ENCODE assay signal across 8 cellular contexts in the genomic region with DNA sequence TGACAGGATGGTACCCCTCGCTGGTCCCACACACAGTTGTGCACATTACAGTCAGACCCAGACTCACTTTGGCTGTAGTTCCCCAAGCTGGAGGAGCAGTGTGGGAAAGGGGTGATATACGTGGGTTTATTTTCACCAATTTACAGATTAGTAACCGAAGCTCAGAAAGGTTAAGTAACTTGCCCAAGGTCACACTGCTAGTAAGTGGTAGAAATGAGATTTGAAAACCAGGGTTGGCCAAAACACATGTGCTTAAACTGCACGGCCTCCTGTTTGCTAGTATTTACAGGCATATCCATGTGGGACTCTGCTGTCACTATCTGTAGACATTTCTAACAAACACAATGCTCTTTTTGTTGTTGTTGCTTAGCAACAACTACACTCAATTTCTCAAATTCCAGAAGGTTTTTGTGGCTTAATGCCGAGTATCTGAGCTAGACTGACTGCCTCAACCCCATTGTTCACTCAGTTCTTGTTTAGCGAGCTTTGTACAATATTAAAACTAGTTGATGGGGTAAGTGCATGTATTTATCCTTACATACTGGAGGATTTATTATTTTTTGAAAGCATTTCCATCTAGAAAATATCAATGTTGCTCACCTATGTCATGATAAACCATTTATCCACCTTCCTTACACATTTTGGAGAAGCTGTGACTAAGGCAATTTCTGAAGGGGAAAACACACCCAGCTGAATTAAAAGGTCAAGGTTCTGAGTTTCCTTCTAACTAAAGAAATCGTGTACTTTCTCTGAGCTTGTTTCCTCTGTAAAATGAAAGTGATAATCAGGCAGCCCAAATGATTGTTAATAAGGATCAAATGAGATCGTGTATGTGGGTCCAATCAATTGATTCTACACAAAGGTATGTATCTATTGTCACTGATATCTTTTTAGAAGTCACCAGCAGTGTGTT. TPM values are rescaled to one million over a fixed set of nuclear protein-coding genes. Genes with fewer than 3 reads are reported as not detected.
DNase-seq lines count a peak whose midpoint lies in the region; TF ChIP-seq lines count a peak whose summit lies in the region.

No MANE protein-coding gene starts in this region.

- CTCF ChIA-PET in MCF 10A (lab: Yijun Ruan, JAX) (interaction anchor here (0.6 to 2.6 kb wide), 10 partner anchors 13 to 136 kb away, joined by 3 to 10 read pairs (median 4); partner anchors contain the start of gene GSTK1), RWPE1 (lab: Yijun Ruan, JAX) (no interaction called here)

- H3K9me3 ChIP-seq in liver (ENCODE audit: control insufficient read depth in 4 of 4, low read length in 3 of 4) (no peaks in the 10 kb centered on the region), thymus (ENCODE audit: control insufficient read depth) (no peaks in the 10 kb centered on the region)

- H3K4me3 Mint-ChIP-seq in MCF 10A (ENCODE audit: unreplicated experiment), result no peak overlapping the region

- H3K9me3 Mint-ChIP-seq in MCF 10A (ENCODE audit: unreplicated experiment), result no peaks in the 10 kb centered on the region

- H3K27me3 Mint-ChIP-seq in MCF 10A (ENCODE audit: insufficient read depth, unreplicated experiment), result no peaks in the 10 kb centered on the region

- H3K4me1 Mint-ChIP-seq in MCF 10A (ENCODE audit: insufficient read depth, unreplicated experiment), result peaks cover 7% of the 10 kb centered on the region

- DNase-seq in A172 (ENCODE audit: low spot score) (peak; percentile 53), HT-29 (ENCODE audit: low spot score) (peak; percentile 87), MCF 10A (ENCODE audit: unreplicated experiment) (peak; percentile 20), GM13976 (ENCODE audit: low spot score) (no peak), RWPE1 (ENCODE audit: low spot score) (no peak), NCI-H1417 (lab: John Stamatoyannopoulos, UW) (no peak)

- no peak for TF ChIP-seq RAD21 in liver (IDR thresholded peaks at IDR 0.05)

- H3K9ac ChIP-seq in liver (ENCODE audit: low read depth in 1 of 2, low read length in 2 of 2), result peak overlapping the region in 1 of 2 donors; percentile 57

- TF ChIP-seq CTCF in MCF 10A (IDR thresholded peaks at IDR 0.05; ENCODE audit: unreplicated experiment) (no peak), liver (IDR thresholded peaks at IDR 0.05; ENCODE audit: low read depth, low read length, missing input control) (no peak), GM13976 (IDR thresholded peaks at IDR 0.05; ENCODE audit: borderline replicate concordance, control extremely low read depth, extremely low read depth, insufficient read depth, missing control alignments) (no peak), RWPE1 (conservative IDR thresholded peaks at IDR 0.05; ENCODE audit: low read depth) (no peak)

- peaks cover 0 to 9% (median 3%) of the 10 kb centered on the region in 4 donors for H3K4me1 ChIP-seq in liver (ENCODE audit: control insufficient read depth in 4 of 4, insufficient read depth in 4 of 4, low read length in 3 of 4)
- peaks cover 11% of the 10 kb centered on the region for H3K4me1 ChIP-seq in thymus (ENCODE audit: control insufficient read depth, insufficient read depth, low read length)

- H3K4me3 ChIP-seq in liver (ENCODE audit: low read depth in 1 of 3, low read length in 3 of 3) (no peak overlapping the region), thymus (ENCODE audit: low read length) (no peak overlapping the region)

- no TSS peak for BruUV-seq in MCF 10A (replicated peaks; lab: Mats Ljungman, UMichigan)

- no peak overlapping the region for H3K27ac Mint-ChIP-seq in MCF 10A (ENCODE audit: low read depth, unreplicated experiment)

- H3K36me3 Mint-ChIP-seq in MCF 10A (ENCODE audit: insufficient read depth, unreplicated experiment), result no peaks in the 10 kb centered on the region

- H3K27ac ChIP-seq in liver (ENCODE audit: low read depth in 1 of 2, low read length in 2 of 2), result no peak overlapping the region
- H3K27ac ChIP-seq in thymus (ENCODE audit: low read depth), result peak overlapping the region; percentile 8
- no peak overlapping the region for H3K27ac ChIP-seq in RWPE1

- intact Hi-C loops in MCF 10A (cut with micrococcal nuclease), result no loop called here

- in situ Hi-C loops in GM13976 (cut with MboI; ENCODE audit: low sequenced_read_pairs, unreplicated experiment), result no loop called here

- H3K36me3 ChIP-seq in liver (ENCODE audit: control insufficient read depth in 4 of 4, insufficient read depth in 3 of 4, low read depth in 1 of 4, low read length in 3 of 4) (no peaks in the 10 kb centered on the region), thymus (ENCODE audit: control insufficient read depth, insufficient read depth) (no peaks in the 10 kb centered on the region)

- H3K27me3 ChIP-seq in liver (ENCODE audit: control insufficient read depth in 4 of 4, insufficient read depth in 4 of 4, low read length in 3 of 4) (no peaks in the 10 kb centered on the region), thymus (ENCODE audit: control insufficient read depth, insufficient read depth) (no peaks in the 10 kb centered on the region)

- WGBS in liver, result 56% methylated on average over 8 of the region's 8 CpGs
- 71% methylated on average over 8 of the region's 8 CpGs for WGBS in thymus

- POLR2A ChIA-PET in MCF 10A (lab: Yijun Ruan, JAX), result interaction anchor here (0.7 to 2.0 kb wide), 4 partner anchors 9 to 39 kb away, joined by 3 to 9 read pairs (median 6); partner anchors contain the start of genes CASP2 and GSTK1
- POLR2A ChIA-PET in RWPE1 (lab: Yijun Ruan, JAX; ENCODE audit: low non-redundant PET), result no interaction called here

TF ChIP-seq in liver, 16 proteins besides CTCF, POLR2A, EP300 and RAD21:
- TF ChIP-seq, protein P1, sequence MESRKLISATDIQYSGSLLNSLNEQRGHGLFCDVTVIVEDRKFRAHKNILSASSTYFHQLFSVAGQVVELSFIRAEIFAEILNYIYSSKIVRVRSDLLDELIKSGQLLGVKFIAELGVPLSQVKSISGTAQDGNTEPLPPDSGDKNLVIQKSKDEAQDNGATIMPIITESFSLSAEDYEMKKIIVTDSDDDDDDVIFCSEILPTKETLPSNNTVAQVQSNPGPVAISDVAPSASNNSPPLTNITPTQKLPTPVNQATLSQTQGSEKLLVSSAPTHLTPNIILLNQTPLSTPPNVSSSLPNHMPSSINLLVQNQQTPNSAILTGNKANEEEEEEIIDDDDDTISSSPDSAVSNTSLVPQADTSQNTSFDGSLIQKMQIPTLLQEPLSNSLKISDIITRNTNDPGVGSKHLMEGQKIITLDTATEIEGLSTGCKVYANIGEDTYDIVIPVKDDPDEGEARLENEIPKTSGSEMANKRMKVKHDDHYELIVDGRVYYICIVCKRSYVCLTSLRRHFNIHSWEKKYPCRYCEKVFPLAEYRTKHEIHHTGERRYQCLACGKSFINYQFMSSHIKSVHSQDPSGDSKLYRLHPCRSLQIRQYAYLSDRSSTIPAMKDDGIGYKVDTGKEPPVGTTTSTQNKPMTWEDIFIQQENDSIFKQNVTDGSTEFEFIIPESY (IDR thresholded peaks at IDR 0.05), result no peak
- TF ChIP-seq NR2F2 (IDR thresholded peaks at IDR 0.05), result peak; percentile 20

RNA-seq across cellular contexts. Expression of gene TMEM139, which starts 5.3 kb away (rescaled TPM):
- total RNA-seq in A172 (2014; rRNA removed; shearing (Covaris generic)), result 3.0 and 6.2 TPM in 2 replicates
- total RNA-seq in HT-29 (2014; rRNA removed; shearing (Covaris generic)), result 53.9 and 79.7 TPM in 2 replicates
- total RNA-seq in MCF 10A (2022) (8.1 and 9.2 TPM in 2 replicates), liver (1 to 10 TPM; 3.0 to 3.9 TPM)
- polyA plus RNA-seq in liver (1 to 10 TPM; 7.0 to 8.6 TPM), thymus (0.64 TPM)

RNA-seq across cellular contexts. Expression of gene CASP2, which starts 8.7 kb away (rescaled TPM):
- total RNA-seq in A172 (2014; rRNA removed; shearing (Covaris generic)), result 14.6 and 34.4 TPM in 2 replicates
- total RNA-seq in HT-29 (2014; rRNA removed; shearing (Covaris generic)), result 26.6 and 27.7 TPM in 2 replicates
- total RNA-seq in MCF 10A (2022) (15.1 and 17.4 TPM in 2 replicates), liver (10 to 100 TPM in 1 of 2 donors, 1 to 10 TPM in 1; 4.5 to 11.3 TPM)
- polyA plus RNA-seq in liver (1 to 10 TPM; 3.4 to 3.7 TPM), thymus (17.5 TPM)

RNA-seq across cellular contexts. Expression of gene GSTK1, which starts 16.2 kb away (rescaled TPM):
- total RNA-seq in A172 (2014; rRNA removed; shearing (Covaris generic)), result 93.3 and 106 TPM in 2 replicates
- 298 and 301 TPM in 2 replicates for total RNA-seq in HT-29 (2014; rRNA removed; shearing (Covaris generic))
- total RNA-seq in MCF 10A (2022), result 69.7 and 79.9 TPM in 2 replicates
- total RNA-seq in liver, result 100 to 1,000 TPM in 1 of 2 donors, 10 to 100 TPM in 1; 98.9 to 178 TPM
- 100 to 1,000 TPM; 195 to 253 TPM for polyA plus RNA-seq in liver
- polyA plus RNA-seq in thymus, result 141 TPM

RNA-seq across cellular contexts. Expression of gene CLCN1, which starts 36.5 kb away (rescaled TPM):
- not detected in 2 replicates for total RNA-seq in A172 (2014; rRNA removed; shearing (Covaris generic))
- total RNA-seq in HT-29 (2014; rRNA removed; shearing (Covaris generic)), result 2.8 and 3.0 TPM in 2 replicates
- not detected in 2 replicates for total RNA-seq in MCF 10A (2022)
- total RNA-seq in liver, result under 1 TPM in 1 of 2 donors, not detected in 1; 0.08 TPM
- polyA plus RNA-seq in liver, result under 1 TPM in 1 of 2 donors, not detected in 1; 0.01 TPM
- 0.57 TPM for polyA plus RNA-seq in thymus

RNA-seq across cellular contexts. Expression of gene TAS2R40, which starts 57.6 kb away (rescaled TPM):
- not detected in 2 replicates for total RNA-seq in A172 (2014; rRNA removed; shearing (Covaris generic))
- total RNA-seq in HT-29 (2014; rRNA removed; shearing (Covaris generic)), result not detected in 2 replicates
- not detected in 2 replicates for total RNA-seq in MCF 10A (2022)
- not detected for total RNA-seq in liver
- polyA plus RNA-seq in liver, result not detected
- not detected for polyA plus RNA-seq in thymus

Comparison
In these comparisons a context has a peak if more than half of its experiments do, and no peak if none do; other contexts are left out.
1. DNase-seq: peak in A172 (single experiment), HT-29 (single experiment) and MCF 10A (single experiment); none in GM13976 (single experiment), RWPE1 (single experiment) and NCI-H1417 (0 of 3).